In genomic region chr15:67120839-67121540, GRCh38 we compare ENCODE assay signal across 8 cellular contexts. TPM values are rescaled to one million over a fixed set of nuclear protein-coding genes. Genes with fewer than 3 reads are reported as not detected.
DNase-seq lines count a peak whose midpoint lies in the region; ATAC-seq and TF ChIP-seq lines count a peak whose summit lies in the region.

No MANE protein-coding gene starts in this region.

- H3K27ac ChIP-seq in breast epithelium = peak overlapping the region; percentile 91 to 92
- peak overlapping the region; percentile 87 to 89 for H3K27ac ChIP-seq in left lung

- ATAC-seq in HG02981 (IDR thresholded peaks at IDR 0.05; ENCODE audit: unreplicated experiment) (peak; percentile 54), left lung (peak; percentile 84), GM21526 (IDR thresholded peaks at IDR 0.05; ENCODE audit: low FRiP score, unreplicated experiment) (no peak)
- peak; percentile 91 to 95 for ATAC-seq in activated CD4-positive, CD25-positive, alpha-beta regulatory T cell treated with anti-CD3 and anti-CD28 coated beads, Interleukin-2, amount 50 U/mL, for 24 hours

- H3K4me3 ChIP-seq in GM12864 (ENCODE audit: low read depth, low read length) (peak overlapping the region; percentile 18; the same call in 1 of the 2 replicates), breast epithelium (peak overlapping the region in 2 of 3 donors; percentile 40 to 50), left lung (peak overlapping the region in 1 of 2 donors; percentile 3)

- H3K36me3 ChIP-seq in breast epithelium (no peaks in the 10 kb centered on the region), left lung (no peaks in the 10 kb centered on the region)

- no peaks in the 10 kb centered on the region for H3K27me3 ChIP-seq in breast epithelium
- H3K27me3 ChIP-seq in left lung = no peaks in the 10 kb centered on the region

- no peak for DNase-seq in GM12864 (ENCODE audit: low read depth)
- DNase-seq in breast epithelium (ENCODE audit: low spot score in 2 of 2) = peak; percentile 73 to 84
- DNase-seq in left lung = peak; percentile 92 to 96
- DNase-seq in stimulated activated CD4-positive, alpha-beta T cell treated with anti-CD3 and anti-CD28 coated beads, Interleukin-2, amount 100 ng/mL, for 4 hours (ENCODE audit: low read depth) = peak; percentile 80
- no peak for DNase-seq in NCI-H1048 (lab: John Stamatoyannopoulos, UW)

- no peak for TF ChIP-seq POLR2A in breast epithelium (IDR thresholded peaks at IDR 0.05)

- H3K9me3 ChIP-seq in breast epithelium (no peaks in the 10 kb centered on the region), left lung (no peaks in the 10 kb centered on the region)

- peaks cover 17 to 43% of the 10 kb centered on the region in 2 donors for H3K4me1 ChIP-seq in breast epithelium
- peaks cover 33 to 100% of the 10 kb centered on the region in 2 donors for H3K4me1 ChIP-seq in left lung

- intact Hi-C loops in breast epithelium (cut with DNase I; ENCODE audit: low total_unique reads) (no loop called here), left lung (cut with DNase I) (no loop called here)

- TF ChIP-seq CTCF in GM12864 (IDR thresholded peaks at IDR 0.05; ENCODE audit: low read depth, low read length, missing control alignments) = no peak
- no peak for TF ChIP-seq CTCF in breast epithelium (IDR thresholded peaks at IDR 0.05)
- TF ChIP-seq CTCF in left lung (IDR thresholded peaks at IDR 0.05) = no peak

RNA-seq across cellular contexts. Expression of gene SMAD3, which starts 55.6 kb away (rescaled TPM):
- total RNA-seq in breast epithelium = 10 to 100 TPM; 22.5 to 44.6 (median 33.4) TPM
- total RNA-seq in left lung = 10 to 100 TPM; 30.9 to 33.1 TPM

Comparison
In these comparisons a context has a peak if more than half of its experiments do, and no peak if none do; other contexts are left out.
1. DNase-seq: peak in breast epithelium (2 of 2), left lung (2 of 2) and stimulated activated CD4-positive, alpha-beta T cell treated with anti-CD3 and anti-CD28 coated beads, Interleukin-2, amount 100 ng/mL, for 4 hours (single experiment); none in GM12864 (single experiment) and NCI-H1048 (single experiment).